24 cellular contexts compared by ENCODE assay signal in genomic region chr12:124834822-124835221, GRCh38.
"Had no signal": no experiment of that assay in that cellular context is flagged by ENCODE, and none has a peak within 500 bp of the region (broad histone marks: within the 10 kb centered on the region; RNA-seq: fewer than 3 reads in every experiment).

No MANE protein-coding gene starts in this region.

- H3K27ac Mint-ChIP-seq: activated B cell treated with CpG ODN at 0.5 μM for 24 hours; activated CD4-positive, alpha-beta memory T cell treated with anti-CD3 and anti-CD28 coated beads for 36 hours; activated CD4-positive, alpha-beta T cell treated with anti-CD3 and anti-CD28 coated beads, Interleukin-2, amount 10 ng/mL, durations not matched to agents 24 days and 14 days; activated naive CD4-positive, alpha-beta T cell treated with anti-CD3 and anti-CD28 coated beads, Interleukin-2, amount 50 U/mL, for 72 hours; activated naive CD8-positive, alpha-beta T cell treated with anti-CD3 and anti-CD28 coated beads, Interleukin-2, amount 50 U/mL, for 24 hours; T-helper 1 cell treated with Interleukin-12 subunit alpha and Interleukin-12 subunit beta and Interleukin-4 antibody, amounts not matched to agents 30 μg/mL and 1 μg/mL, for 36 hours had no signal

- H3K36me3 ChIP-seq: SJSA1 had no signal

- H3K27ac ChIP-seq: PC-9, SJSA1 had no signal

- H3K9me3 ChIP-seq: SJSA1 had no signal

- H3K4me2 ChIP-seq: PC-9 had no signal

- DNase-seq: activated B cell treated with CpG ODN at 0.5 μM for 24 hours; activated CD4-positive, alpha-beta memory T cell treated with anti-CD3 and anti-CD28 coated beads for 36 hours; activated CD4-positive, alpha-beta T cell treated with anti-CD3 and anti-CD28 coated beads for 1 hour; activated CD4-positive, alpha-beta T cell treated with anti-CD3 and anti-CD28 coated beads, Interleukin-2, amount 10 ng/mL, durations not matched to agents 24 days and 14 days; activated CD8-positive, alpha-beta memory T cell treated with anti-CD3 and anti-CD28 coated beads for 24 hours; activated effector memory CD4-positive, alpha-beta T cell treated with anti-CD3 and anti-CD28 coated beads, Interleukin-2, amount 50 U/mL, for 16 hours; activated naive CD4-positive, alpha-beta T cell treated with Interleukin-2 at 50 U/mL for 16 hours; activated naive CD8-positive, alpha-beta T cell treated with anti-CD3 and anti-CD28 coated beads, Interleukin-2, amount 50 U/mL, for 24 hours; activated T-cell treated with anti-CD3 and anti-CD28 coated beads, Interleukin-2, amount 50 U/mL, for 4 hours; anterior cingulate cortex; Kasumi-1; KBM-7; NCI-H1105 treated with DMSO at 0.1 percent for 48 hours; NCI-H146; NCI-H187 treated with DMSO at 0.1 percent for 48 hours; NCI-H2081 treated with DMSO at 0.1 percent for 48 hours; NCI-H446; NCI-H524; PC-9; RPMI8226; SHP77 had no signal

- H3K27me3 ChIP-seq: SJSA1 had no signal

- H3K4me1 Mint-ChIP-seq: activated B cell treated with CpG ODN at 0.5 μM for 24 hours; activated naive CD8-positive, alpha-beta T cell treated with anti-CD3 and anti-CD28 coated beads, Interleukin-2, amount 50 U/mL, for 24 hours had no signal

- H3K9me3 Mint-ChIP-seq: activated CD4-positive, alpha-beta T cell treated with anti-CD3 and anti-CD28 coated beads, Interleukin-2, amount 10 ng/mL, durations not matched to agents 24 days and 14 days; activated naive CD4-positive, alpha-beta T cell treated with anti-CD3 and anti-CD28 coated beads, Interleukin-2, amount 50 U/mL, for 72 hours; activated naive CD8-positive, alpha-beta T cell treated with anti-CD3 and anti-CD28 coated beads, Interleukin-2, amount 50 U/mL, for 24 hours; activated T-cell treated with anti-CD3 and anti-CD28 coated beads, Interleukin-2, amount 50 U/mL, for 4 hours; T-helper 1 cell treated with Interleukin-12 subunit alpha and Interleukin-12 subunit beta and Interleukin-4 antibody, amounts not matched to agents 30 μg/mL and 1 μg/mL, for 36 hours had no signal

- H3K4me3 Mint-ChIP-seq: activated B cell treated with CpG ODN at 0.5 μM for 24 hours; activated CD4-positive, alpha-beta memory T cell treated with anti-CD3 and anti-CD28 coated beads for 36 hours; activated CD4-positive, alpha-beta T cell treated with anti-CD3 and anti-CD28 coated beads, Interleukin-2, amount 10 ng/mL, durations not matched to agents 24 days and 14 days; activated naive CD8-positive, alpha-beta T cell treated with anti-CD3 and anti-CD28 coated beads, Interleukin-2, amount 50 U/mL, for 24 hours; activated T-cell treated with anti-CD3 and anti-CD28 coated beads, Interleukin-2, amount 50 U/mL, for 4 hours; T-helper 1 cell treated with Interleukin-12 subunit alpha and Interleukin-12 subunit beta and Interleukin-4 antibody, amounts not matched to agents 30 μg/mL and 1 μg/mL, for 36 hours had no signal

- H2AFZ ChIP-seq: PC-9 had no signal

- H3K27me3 Mint-ChIP-seq: activated B cell treated with CpG ODN at 0.5 μM for 24 hours; activated CD4-positive, alpha-beta memory T cell treated with anti-CD3 and anti-CD28 coated beads for 36 hours; activated CD4-positive, alpha-beta T cell treated with anti-CD3 and anti-CD28 coated beads, Interleukin-2, amount 10 ng/mL, durations not matched to agents 24 days and 14 days; activated naive CD8-positive, alpha-beta T cell treated with anti-CD3 and anti-CD28 coated beads, Interleukin-2, amount 50 U/mL, for 24 hours had no signal

- H3K36me3 Mint-ChIP-seq: activated naive CD4-positive, alpha-beta T cell treated with anti-CD3 and anti-CD28 coated beads, Interleukin-2, amount 50 U/mL, for 72 hours had no signal

- H3K4me3 ChIP-seq: PC-9, SJSA1 had no signal
